9 cellular contexts compared by ENCODE assay signal in genomic region chr9:126661521-126662251, GRCh38. TPM values are rescaled to one million over a fixed set of nuclear protein-coding genes. Genes with fewer than 3 reads are reported as not detected.
DNase-seq lines count a peak whose midpoint lies in the region; ATAC-seq, FAIRE-seq and TF ChIP-seq lines count a peak whose summit lies in the region.
"Had no signal": no experiment of that assay in that cellular context is flagged by ENCODE, and none has a peak within 500 bp of the region (broad histone marks: within the 10 kb centered on the region; RNA-seq: fewer than 3 reads in every experiment).

No MANE protein-coding gene starts in this region.

- ATAC-seq in HG03571 (IDR thresholded peaks at IDR 0.05; ENCODE audit: unreplicated experiment): no peak

- H3K4me1 ChIP-seq in hepatocyte (ENCODE audit: insufficient read depth): peaks cover 34% of the 10 kb centered on the region

- WGBS in hepatocyte (ENCODE audit: low lambda C conversion rate, missing lambda C conversion rate): 40% methylated on average over 13 of the region's 15 CpGs

- CTCF ChIA-PET in RWPE1 (lab: Yijun Ruan, JAX): interaction anchor here (0.5 to 2.9 kb wide), 17 partner anchors 10 to 324 kb away, joined by 3 to 16 read pairs (median 4); no protein-coding TSS in a partner anchor

- H3K27ac ChIP-seq in RWPE1 (no peak overlapping the region), hepatocyte (no peak overlapping the region)

- no peak for TF ChIP-seq CTCF in RWPE1 (conservative IDR thresholded peaks at IDR 0.05; ENCODE audit: low read depth)
- TF ChIP-seq CTCF in hepatocyte (IDR thresholded peaks at IDR 0.05; ENCODE audit: poor library complexity): peak; percentile 16

- POLR2A ChIA-PET in RWPE1 (lab: Yijun Ruan, JAX; ENCODE audit: low non-redundant PET): no interaction called here

- no peak overlapping the region for H2AFZ ChIP-seq in hepatocyte

- H3K36me3 ChIP-seq in hepatocyte (replicated peaks; ENCODE audit: insufficient read depth, low read depth): no peaks in the 10 kb centered on the region

- peaks cover 24% of the 10 kb centered on the region for H3K27me3 ChIP-seq in hepatocyte

- H3K79me2 ChIP-seq in hepatocyte: no peaks in the 10 kb centered on the region

- H3K9me2 ChIP-seq in hepatocyte (replicated peaks; ENCODE audit: insufficient read depth): no peaks in the 10 kb centered on the region

- no peak for FAIRE-seq in urothelium cell line (lab: Jason Lieb, UNC)
- FAIRE-seq: colon had no signal

- no peak overlapping the region for H3K4me2 ChIP-seq in hepatocyte

- H3K4me3 ChIP-seq in hepatocyte: no peak overlapping the region

- no peaks in the 10 kb centered on the region for H3K9me3 ChIP-seq in hepatocyte (ENCODE audit: low read depth)

- DNase-seq in SIG-M5 treated with dmso at 0.1 percent for 504 hours (lab: John Stamatoyannopoulos, UW; ENCODE audit: unreplicated experiment) (peak; percentile 37), SIG-M5 (lab: John Stamatoyannopoulos, UW) (no peak), RWPE1 (ENCODE audit: low spot score) (peak; percentile 96), hepatocyte (ENCODE audit: low spot score) (peak; percentile 57), urothelium cell line (ENCODE audit: low spot score) (peak; percentile 76), CD1c-positive myeloid dendritic cell (ENCODE audit: extremely low spot score) (no peak), dedifferentiated amniotic fluid mesenchymal stem cell (ENCODE audit: extremely low spot score) (no peak)

- H4K20me1 ChIP-seq in hepatocyte (ENCODE audit: insufficient read depth, poor library complexity, severe bottlenecking): no peaks in the 10 kb centered on the region

RNA-seq across cellular contexts. Expression of gene LMX1B, which starts 48.0 kb away (rescaled TPM):
- 0.24 TPM in 1 of 2 replicates, not detected in the other for total RNA-seq in hepatocyte
- polyA plus RNA-seq in hepatocyte: 0.13 and 0.16 TPM in 2 replicates

Comparison
In these comparisons a context has a peak if more than half of its experiments do, and no peak if none do; other contexts are left out.
1. DNase-seq: peak in SIG-M5 treated with dmso at 0.1 percent for 504 hours (single experiment), RWPE1 (single experiment), hepatocyte (single experiment) and urothelium cell line (single experiment); none in SIG-M5 (single experiment), CD1c-positive myeloid dendritic cell (single experiment) and dedifferentiated amniotic fluid mesenchymal stem cell (single experiment).